In the genomic region with DNA sequence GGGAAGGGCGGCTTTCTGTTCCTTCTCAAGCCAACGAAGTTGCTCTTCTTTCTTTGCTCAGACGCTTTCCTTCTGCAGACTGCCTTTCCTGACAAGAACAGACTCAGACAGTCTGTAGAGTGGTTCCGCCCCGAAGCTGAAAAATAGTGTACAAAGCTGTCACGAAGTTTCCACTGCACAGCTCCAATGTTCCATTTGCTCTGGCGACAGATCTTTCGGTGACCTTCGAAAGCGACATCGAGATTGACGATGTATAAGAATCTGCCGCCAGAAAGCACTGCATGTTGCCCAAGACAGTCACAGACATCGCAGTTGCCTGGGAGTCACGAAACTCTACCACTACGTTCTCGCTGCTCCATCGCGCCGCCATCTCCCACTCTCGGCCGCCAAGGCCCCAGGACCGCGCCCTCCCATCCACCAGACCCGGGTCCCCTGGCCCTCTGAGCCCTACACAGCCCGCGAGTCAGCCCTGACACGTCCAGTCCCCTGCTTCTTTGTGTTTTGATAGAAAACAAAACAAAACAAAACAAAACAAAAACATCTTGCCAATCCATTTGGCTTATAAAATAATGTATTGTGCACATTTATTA, we compare ENCODE assay signal across 1 cellular context.
TF ChIP-seq lines count a peak whose summit lies in the region.

No MANE protein-coding gene starts in this region.

TF ChIP-seq in H1, 55 proteins besides CTCF, POLR2A, EP300 and RAD21:
- TF ChIP-seq, protein P1, sequence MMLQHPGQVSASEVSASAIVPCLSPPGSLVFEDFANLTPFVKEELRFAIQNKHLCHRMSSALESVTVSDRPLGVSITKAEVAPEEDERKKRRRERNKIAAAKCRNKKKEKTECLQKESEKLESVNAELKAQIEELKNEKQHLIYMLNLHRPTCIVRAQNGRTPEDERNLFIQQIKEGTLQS (IDR thresholded peaks at IDR 0.05; ENCODE audit: insufficient read depth, low read depth, low read length): no peak
- TF ChIP-seq, protein P2, sequence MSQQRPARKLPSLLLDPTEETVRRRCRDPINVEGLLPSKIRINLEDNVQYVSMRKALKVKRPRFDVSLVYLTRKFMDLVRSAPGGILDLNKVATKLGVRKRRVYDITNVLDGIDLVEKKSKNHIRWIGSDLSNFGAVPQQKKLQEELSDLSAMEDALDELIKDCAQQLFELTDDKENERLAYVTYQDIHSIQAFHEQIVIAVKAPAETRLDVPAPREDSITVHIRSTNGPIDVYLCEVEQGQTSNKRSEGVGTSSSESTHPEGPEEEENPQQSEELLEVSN (IDR thresholded peaks at IDR 0.05): 0 out of 2 replicates have a peak, but pooled peaks have one; percentile 17
